23 cellular contexts compared by ENCODE assay signal in the genomic region with DNA sequence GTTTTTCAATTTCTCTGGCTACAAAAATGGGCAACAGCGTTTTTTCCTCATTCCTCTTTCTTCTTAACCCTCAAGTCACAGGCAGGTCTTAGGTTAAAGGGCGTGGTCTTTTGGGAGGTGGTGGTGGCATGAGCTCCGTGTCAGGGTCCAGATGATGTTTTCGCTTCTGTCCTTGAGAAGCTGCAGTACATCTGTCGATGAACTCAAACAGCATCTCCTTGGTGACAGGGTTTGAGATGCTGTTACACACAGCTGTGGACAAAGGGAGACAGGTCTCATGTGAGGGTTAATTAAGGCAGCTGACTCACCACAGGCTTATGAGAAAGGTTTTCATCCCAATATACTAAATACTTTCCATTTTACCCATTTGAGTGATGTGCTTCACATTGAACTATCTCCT.
DNase-seq lines count a peak whose midpoint lies in the region; ATAC-seq and TF ChIP-seq lines count a peak whose summit lies in the region.
"Had no signal": no experiment of that assay in that cellular context is flagged by ENCODE, and none has a peak within 500 bp of the region (broad histone marks: within the 10 kb centered on the region; RNA-seq: fewer than 3 reads in every experiment).

No MANE protein-coding gene starts in this region.

- no peak overlapping the region for H3K4me3 ChIP-seq in GM12865 (ENCODE audit: low read depth, low read length)
- no peak overlapping the region for H3K4me3 ChIP-seq in esophagus muscularis mucosa
- H3K4me3 ChIP-seq: HAP-1, prostate gland had no signal

- peaks cover 5% of the 10 kb centered on the region for H3K9me3 Mint-ChIP-seq in glutamatergic neuron (ENCODE audit: unreplicated experiment)

- intact Hi-C loops in esophagus muscularis mucosa (cut with DNase I): no loop called here

- peak overlapping the region; percentile 85 for H3K27ac Mint-ChIP-seq in glutamatergic neuron (ENCODE audit: unreplicated experiment)
- H3K27ac Mint-ChIP-seq: activated CD8-positive, alpha-beta T cell treated with anti-CD3 and anti-CD28 coated beads for 36 hours had no signal

- TF ChIP-seq POLR2A in esophagus muscularis mucosa (IDR thresholded peaks at IDR 0.05; ENCODE audit: low read depth): no peak

- H3K27ac ChIP-seq in esophagus muscularis mucosa (replicated peaks in 1 of 4): no peak overlapping the region
- H3K27ac ChIP-seq: foreskin keratinocyte, neutrophil, prostate gland had no signal

- H3K27me3 ChIP-seq in esophagus muscularis mucosa: no peaks in the 10 kb centered on the region
- H3K27me3 ChIP-seq: foreskin keratinocyte, neutrophil had no signal

- no peaks in the 10 kb centered on the region for H3K9me3 ChIP-seq in esophagus muscularis mucosa
- H3K9me3 ChIP-seq: HAP-1, neutrophil, prostate gland had no signal

- ATAC-seq in GM19395 (IDR thresholded peaks at IDR 0.05; ENCODE audit: unreplicated experiment): peak; percentile 44
- no peak for ATAC-seq in HG03095 (IDR thresholded peaks at IDR 0.05; ENCODE audit: unreplicated experiment)
- ATAC-seq: activated CD8-positive, alpha-beta T cell treated with anti-CD3 and anti-CD28 coated beads for 36 hours; foreskin keratinocyte; Right ventricle myocardium inferior had no signal

- 81% methylated on average over 5 of the region's 5 CpGs for WGBS in esophagus muscularis mucosa

- no peaks in the 10 kb centered on the region for H3K36me3 Mint-ChIP-seq in glutamatergic neuron (ENCODE audit: unreplicated experiment)

- TF ChIP-seq CTCF in GM12865 (IDR thresholded peaks at IDR 0.05; ENCODE audit: insufficient read depth, low read depth, low read length, missing control alignments) (no peak), glutamatergic neuron (IDR thresholded peaks at IDR 0.05; ENCODE audit: partially characterized antibody, unreplicated experiment) (no peak), esophagus muscularis mucosa (IDR thresholded peaks at IDR 0.05) (no peak)

- H3K36me3 ChIP-seq in esophagus muscularis mucosa: peaks cover 0 to 5% (median 2%) of the 10 kb centered on the region in 4 donors
- H3K36me3 ChIP-seq: HAP-1, prostate gland had no signal

- peaks cover 5% of the 10 kb centered on the region for H3K27me3 Mint-ChIP-seq in glutamatergic neuron (ENCODE audit: unreplicated experiment)
- H3K27me3 Mint-ChIP-seq: activated CD8-positive, alpha-beta T cell treated with anti-CD3 and anti-CD28 coated beads for 36 hours; brain had no signal

- no peak overlapping the region for H3K4me3 Mint-ChIP-seq in glutamatergic neuron (ENCODE audit: unreplicated experiment)
- H3K4me3 Mint-ChIP-seq: activated CD8-positive, alpha-beta T cell treated with anti-CD3 and anti-CD28 coated beads for 36 hours; brain had no signal

- TF ChIP-seq EP300 in esophagus muscularis mucosa (IDR thresholded peaks at IDR 0.05): no peak

- peaks cover 34% of the 10 kb centered on the region for H3K4me1 Mint-ChIP-seq in glutamatergic neuron (ENCODE audit: low read depth, unreplicated experiment)

- DNase-seq in GM12865 (ENCODE audit: low read depth) (peak; percentile 77), LHCN-M2 (ENCODE audit: low read depth) (peak; percentile 19), glutamatergic neuron (no peak), RKO (ENCODE audit: low spot score) (no peak), esophagus muscularis mucosa (ENCODE audit: extremely low spot score) (no peak)
- DNase-seq in stimulated activated naive CD4-positive, alpha-beta T cell treated with Interleukin-2 at 50 U/mL for 16 hours (lab: John Stamatoyannopoulos, UW): no peak
- DNase-seq: activated CD4-positive, CD25-positive, alpha-beta regulatory T cell treated with anti-CD3 and anti-CD28 coated beads, Interleukin-2, amount 50 U/mL, for 72 hours; activated CD8-positive, alpha-beta T cell treated with anti-CD3 and anti-CD28 coated beads for 36 hours; activated gamma-delta T cell; effector CD4-positive, alpha-beta T cell; erythroblast; foreskin keratinocyte; hippocampal formation; Kasumi-1; NCI-H1092; NCI-H1930 had no signal

- H3K4me1 ChIP-seq in esophagus muscularis mucosa: no peaks in the 10 kb centered on the region
- H3K4me1 ChIP-seq: foreskin keratinocyte, prostate gland had no signal

Comparison
In these comparisons a context has a peak if more than half of its experiments do, and no peak if none do; other contexts are left out.
1. DNase-seq: peak in GM12865 (single experiment) and LHCN-M2 (single experiment); none in glutamatergic neuron (single experiment), RKO (single experiment), esophagus muscularis mucosa (single experiment) and stimulated activated naive CD4-positive, alpha-beta T cell treated with Interleukin-2 at 50 U/mL for 16 hours (single experiment).